9 cellular contexts compared by ENCODE assay signal in the genomic region with DNA sequence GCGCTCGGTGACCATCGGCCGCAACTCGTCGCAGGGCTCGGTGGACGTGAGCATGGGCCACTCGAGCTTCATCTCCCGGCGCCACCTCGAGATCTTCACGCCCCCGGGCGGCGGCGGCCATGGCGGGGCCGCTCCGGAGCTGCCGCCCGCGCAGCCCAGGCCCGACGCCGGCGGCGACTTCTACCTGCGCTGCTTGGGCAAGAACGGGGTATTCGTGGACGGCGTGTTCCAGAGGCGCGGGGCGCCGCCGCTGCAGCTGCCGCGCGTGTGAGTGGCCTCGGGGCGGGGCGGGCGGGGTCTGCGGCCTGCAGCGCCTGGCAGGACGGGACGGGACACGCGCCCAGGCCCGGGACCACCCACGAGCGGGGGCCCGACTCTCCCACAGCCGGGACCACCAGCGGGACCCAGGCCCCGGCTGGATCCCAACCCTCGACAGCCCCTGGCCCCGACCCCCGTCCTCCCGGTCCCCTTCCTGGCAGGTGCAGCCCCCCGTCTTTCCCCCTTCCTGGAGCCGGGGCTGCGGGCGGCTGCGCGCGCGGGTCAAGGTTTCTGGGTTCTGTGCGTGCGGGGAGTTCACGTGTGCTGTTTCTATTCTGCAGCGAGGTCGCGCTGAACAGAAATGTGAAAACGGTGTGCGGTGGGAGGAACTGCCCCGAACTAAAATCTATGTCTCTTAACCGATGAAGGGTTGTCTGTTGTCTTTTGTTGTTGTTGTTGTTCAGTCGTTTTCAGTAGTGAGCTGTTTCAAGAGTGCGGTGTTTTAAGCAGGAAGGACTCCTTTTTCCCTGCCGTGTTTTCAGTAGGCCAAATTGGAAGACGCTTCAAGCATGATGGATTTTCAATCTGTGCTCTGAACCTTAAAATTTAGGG. TPM values are rescaled to one million over a fixed set of nuclear protein-coding genes. Genes with fewer than 3 reads are reported as not detected.
DNase-seq lines count a peak whose midpoint lies in the region; ATAC-seq, FAIRE-seq and TF ChIP-seq lines count a peak whose summit lies in the region.
"Had no signal": no experiment of that assay in that cellular context is flagged by ENCODE, and none has a peak within 500 bp of the region (broad histone marks: within the 10 kb centered on the region; RNA-seq: fewer than 3 reads in every experiment).

No MANE protein-coding gene starts in this region.

- TF ChIP-seq CTCF in H1 (IDR thresholded peaks at IDR 0.05; ENCODE audit: control extremely low read depth in 1 of 3, insufficient read depth in 1 of 3, low read depth in 1 of 3, low read length in 3 of 3): no peak

- H3K36me3 ChIP-seq in H1 (ENCODE audit: control insufficient read depth in 2 of 4, insufficient read depth in 4 of 4, low read length in 3 of 4) (no peaks in the 10 kb centered on the region), mucosa of stomach (ENCODE audit: control insufficient read depth, insufficient read depth, low read length) (no peaks in the 10 kb centered on the region), thymus (ENCODE audit: control insufficient read depth, insufficient read depth) (no peaks in the 10 kb centered on the region)

- no peak for ATAC-seq in GM21390 (IDR thresholded peaks at IDR 0.05; ENCODE audit: unreplicated experiment)

- H3K27me3 ChIP-seq in H1 (replicated peaks in 1 of 4; ENCODE audit: control insufficient read depth in 3 of 4, extremely low read depth in 1 of 4, insufficient read depth in 3 of 4, low read length in 3 of 4): no peaks in the 10 kb centered on the region
- no peaks in the 10 kb centered on the region for H3K27me3 ChIP-seq in mucosa of stomach (ENCODE audit: control insufficient read depth, insufficient read depth, low read length)
- no peaks in the 10 kb centered on the region for H3K27me3 ChIP-seq in thymus (ENCODE audit: control insufficient read depth, insufficient read depth)

- no peak for TF ChIP-seq EP300 in Ishikawa (IDR thresholded peaks at IDR 0.05; ENCODE audit: borderline replicate concordance)
- TF ChIP-seq EP300 in H1 (IDR thresholded peaks at IDR 0.05; ENCODE audit: borderline replicate concordance in 1 of 2, low read depth in 2 of 2, low read length in 2 of 2): no peak

- TF ChIP-seq RAD21 in Ishikawa (IDR thresholded peaks at IDR 0.05; ENCODE audit: low read depth): no peak
- no peak for TF ChIP-seq RAD21 in H1 (IDR thresholded peaks at IDR 0.05 in 1 of 2, conservative IDR thresholded peaks at IDR 0.05 in 1 of 2; ENCODE audit: low read depth in 2 of 2, low read length in 2 of 2)

- H3K4me1 ChIP-seq in H1 (replicated peaks in 1 of 4; ENCODE audit: control insufficient read depth in 3 of 4, insufficient read depth in 4 of 4, low read length in 3 of 4): peaks cover 0 to 7% (median 1%) of the 10 kb centered on the region in 4 experiments; a peak in 2 of 7 replicates
- peaks cover 16% of the 10 kb centered on the region for H3K4me1 ChIP-seq in mucosa of stomach (ENCODE audit: control insufficient read depth, insufficient read depth, low read length)
- peaks cover 14% of the 10 kb centered on the region for H3K4me1 ChIP-seq in thymus (ENCODE audit: control insufficient read depth, insufficient read depth, low read length)

- H4K91ac ChIP-seq in H1 (replicated peaks; ENCODE audit: insufficient read length, low read length): no peak overlapping the region

- H4K8ac ChIP-seq in H1 (ENCODE audit: extremely low read depth, insufficient read depth, low read length): no peak overlapping the region

- H2AFZ ChIP-seq in H1 (ENCODE audit: low read length): no peak overlapping the region

- 3% methylated on average over 21 of the region's 84 CpGs; no CpG with 5 or more reads in 1 of the 2 experiments for WGBS in H1 (ENCODE audit: extremely low coverage in 1 of 2, insufficient coverage in 1 of 2, insufficient read length in 1 of 2, insufficient replicate concordance in 2 of 2, low coverage in 1 of 2, low lambda C conversion rate in 2 of 2, missing lambda C conversion rate in 1 of 2), 2 experiments
- WGBS in thymus: under 1% methylated on average over 84 of the region's 84 CpGs

- H3K27ac ChIP-seq in H1 (ENCODE audit: low read depth, low read length) (no peak overlapping the region), thymus (ENCODE audit: low read depth) (peak overlapping the region; percentile 81)

- H3K9me3 ChIP-seq in H1 (ENCODE audit: insufficient read depth in 2 of 2, low read depth in 1 of 2, low read length in 1 of 2) (no peaks in the 10 kb centered on the region), mucosa of stomach (ENCODE audit: control insufficient read depth, low read length) (no peaks in the 10 kb centered on the region), thymus (ENCODE audit: control insufficient read depth) (no peaks in the 10 kb centered on the region)

- no peak overlapping the region for H3K14ac ChIP-seq in H1 (ENCODE audit: insufficient read length)

- DNase-seq in NCI-H146 (lab: John Stamatoyannopoulos, UW) (peak; percentile 17), NCI-H146 treated with DMSO at 0.1 percent for 48 hours (lab: John Stamatoyannopoulos, UW; ENCODE audit: unreplicated experiment) (no peak), H1 (ENCODE audit: low read depth in 1 of 2, low spot score in 2 of 2) (peak in 1 of 2 experiments; percentile 58)
- peak; percentile 33 for DNase-seq in activated CD4-positive, alpha-beta T cell treated with anti-CD3 and anti-CD28 coated beads, Interleukin-2, amount 50 U/mL, for 1 hour

- H3K79me2 ChIP-seq in H1 (ENCODE audit: control insufficient read depth in 1 of 2, insufficient read depth in 2 of 2, low read length in 2 of 2): peaks cover 46 to 54% of the 10 kb centered on the region in 2 experiments

- POLR2A ChIA-PET in H1 (lab: Charles Lee; ENCODE audit: partially characterized antibody): interaction anchor here (0.5 to 1.1 kb wide), 4 partner anchors 13 to 629 kb away, joined by 3 to 4 read pairs (median 4); no protein-coding TSS in a partner anchor

- H3K56ac ChIP-seq in H1 (replicated peaks; ENCODE audit: insufficient read length, low read depth, low read length): peak overlapping the region; percentile 32

- H2BK5ac ChIP-seq in H1 (ENCODE audit: low read depth, low read length): no peak overlapping the region; the same call in 1 of the 2 replicates

- H3K4me2 ChIP-seq in H1 (ENCODE audit: insufficient read depth in 1 of 2, low read depth in 2 of 2, low read length in 2 of 2): peak overlapping the region; percentile 83 to 91

- peak overlapping the region; percentile 80 for H4K5ac ChIP-seq in H1 (ENCODE audit: insufficient read length, low read depth, low read length)

- peak; percentile 7 for FAIRE-seq in H1 (lab: Jason Lieb, UNC)
- FAIRE-seq: colon had no signal

- H3K9ac ChIP-seq in H1 (replicated peaks in 1 of 4; ENCODE audit: extremely low read depth in 1 of 4, low read depth in 3 of 4, low read length in 3 of 4) (peak overlapping the region; percentile 60 to 82 (median 77)), mucosa of stomach (ENCODE audit: low read length) (peak overlapping the region; percentile 64)

- peaks cover 4% of the 10 kb centered on the region for H3K79me1 ChIP-seq in H1 (ENCODE audit: low read depth, low read length)

- peaks cover 6% of the 10 kb centered on the region; the same call in 1 of the 2 replicates for H3K23me2 ChIP-seq in H1 (ENCODE audit: low read depth, low read length)

- no peak overlapping the region for H3K23ac ChIP-seq in H1 (ENCODE audit: insufficient read length)

- H3K4ac ChIP-seq in H1 (replicated peaks; ENCODE audit: insufficient read length, low read depth, low read length): no peak overlapping the region

- H3K18ac ChIP-seq in H1 (ENCODE audit: extremely low read depth, low read length): no peak overlapping the region

- H3K4me3 ChIP-seq in H1 (ENCODE audit: extremely low read depth in 1 of 4, insufficient read depth in 2 of 4, low read depth in 3 of 4, low read length in 4 of 4) (peak overlapping the region; percentile 68 to 99 (median 86)), mucosa of stomach (ENCODE audit: low read length) (peak overlapping the region; percentile 23), thymus (ENCODE audit: low read length) (peak overlapping the region; percentile 94)

- no peak overlapping the region for H2BK20ac ChIP-seq in H1 (ENCODE audit: low read length)

- peaks cover 16 to 18% of the 10 kb centered on the region in 2 experiments for H4K20me1 ChIP-seq in H1 (replicated peaks in 1 of 2; ENCODE audit: control insufficient read depth in 1 of 2, insufficient read depth in 2 of 2, low read length in 2 of 2)

- H2BK12ac ChIP-seq in H1 (ENCODE audit: low read depth, low read length): no peak overlapping the region

- H2BK15ac ChIP-seq in H1 (ENCODE audit: low read length): no peak overlapping the region

- no peak overlapping the region for H2AK5ac ChIP-seq in H1 (ENCODE audit: low read depth, low read length)

- CTCF ChIA-PET in H1 (lab: Charles Lee; ENCODE audit: partially characterized antibody): interaction anchor here (0.9 to 1.7 kb wide), 4 partner anchors 13 to 33 kb away, joined by 3 to 6 read pairs (median 4); no protein-coding TSS in a partner anchor

- no peak for TF ChIP-seq POLR2A in H1 (IDR thresholded peaks at IDR 0.05; ENCODE audit: control extremely low read depth in 1 of 2, low read depth in 2 of 2, low read length in 2 of 2)

- no peak overlapping the region for H2BK120ac ChIP-seq in H1 (replicated peaks; ENCODE audit: low read depth, low read length)

TF ChIP-seq in Ishikawa, 13 proteins besides CTCF, POLR2A, EP300 and RAD21:
- TF ChIP-seq CEBPB (IDR thresholded peaks at IDR 0.05): no peak
- TF ChIP-seq ZBTB7A (IDR thresholded peaks at IDR 0.05; ENCODE audit: low read depth): peak; percentile 70; the same call in 1 of the 2 replicates
- TF ChIP-seq YY1 (IDR thresholded peaks at IDR 0.05; ENCODE audit: low read depth): peak; percentile 66; the same call in 1 of the 2 replicates

TF ChIP-seq in H1, 55 proteins besides CTCF, POLR2A, EP300 and RAD21 (continues in another document):
- TF ChIP-seq RFX5 (IDR thresholded peaks at IDR 0.05; ENCODE audit: borderline replicate concordance, low read depth, low read length): no peak
- peak; percentile 56 for TF ChIP-seq ASH2L (IDR thresholded peaks at IDR 0.05; ENCODE audit: low read length)
- TF ChIP-seq KDM4A (IDR thresholded peaks at IDR 0.05; ENCODE audit: low read depth, low read length, severe bottlenecking): peak; percentile 26
- no peak for TF ChIP-seq SP1 (IDR thresholded peaks at IDR 0.05; ENCODE audit: low read depth, low read length)
- TF ChIP-seq TCF12 (IDR thresholded peaks at IDR 0.05; ENCODE audit: low read depth, low read length): no peak
- no peak for TF ChIP-seq CHD2 (IDR thresholded peaks at IDR 0.05; ENCODE audit: low read length)

RNA-seq across cellular contexts. Expression of a gene that starts 0.7 kb away (rescaled TPM):
- total RNA-seq in H1 (2021; fragmentation: NEBNext Ultra II Directional; extraction: Animal tissue kit (Norgen Biotek cat#: 25700)): 64.9 and 66.9 TPM in 2 replicates
- polyA plus RNA-seq in H1 (2011; rRNA removed) (34.7 and 42.3 TPM in 2 replicates), thymus (31.1 TPM)
- 24.9 TPM for polyA plus RNA-seq in H1 (2011; cell fraction: cytosol; rRNA removed)
- 36.3 TPM for polyA plus RNA-seq in H1 (2011; cell fraction: nucleus; rRNA removed)
- polyA plus RNA-seq in H1 (2012, experiment 1 of 2): 28.7 to 37.8 TPM (median 33.9 TPM) in 4 replicates
- 25.2 TPM for polyA plus RNA-seq in H1 (2012, experiment 2 of 2)
- polyA plus RNA-seq in H1 (2013, experiment 1 of 2): 43.7 TPM
- polyA plus RNA-seq in H1 (2013, experiment 2 of 2): 43.0 TPM
- 29.1 and 37.4 TPM in 2 replicates for polyA minus RNA-seq in H1 (2011; rRNA and poly(A)+ RNA removed)
- 53.7 TPM for polyA minus RNA-seq in H1 (2011; cell fraction: cytosol; rRNA and poly(A)+ RNA removed)
- polyA minus RNA-seq in H1 (2011; cell fraction: nucleus; rRNA and poly(A)+ RNA removed): 35.2 TPM

Comparison
In these comparisons a context has a peak if more than half of its experiments do, and no peak if none do; other contexts are left out.
1. H3K4me3 ChIP-seq: peak in every context shown above with its lines; median percentile 94 in thymus; 86 in H1; 23 in mucosa of stomach.